12 cellular contexts compared by ENCODE assay signal in genomic region chr19:10915511-10916091, GRCh38. TPM values are rescaled to one million over a fixed set of nuclear protein-coding genes. Genes with fewer than 3 reads are reported as not detected.
DNase-seq lines count a peak whose midpoint lies in the region; ATAC-seq and TF ChIP-seq lines count a peak whose summit lies in the region.
"Had no signal": no experiment of that assay in that cellular context is flagged by ENCODE, and none has a peak within 500 bp of the region (broad histone marks: within the 10 kb centered on the region; RNA-seq: fewer than 3 reads in every experiment).

No MANE protein-coding gene starts in this region.

- H3K27ac ChIP-seq in fibroblast of lung (ENCODE audit: insufficient read depth, low read length): peak overlapping the region; percentile 39
- H3K27ac ChIP-seq in caudate nucleus (ENCODE audit: low read depth, low read length): no peak overlapping the region
- H3K27ac ChIP-seq: cardiac muscle cell, thyroid gland had no signal

- H3K4me2 ChIP-seq in fibroblast of lung (ENCODE audit: extremely low read depth, insufficient read depth, low read length) (peak overlapping the region; percentile 72), skeletal muscle satellite cell (ENCODE audit: low read length) (peak overlapping the region; percentile 46)

- no peak overlapping the region for H2AFZ ChIP-seq in fibroblast of lung (ENCODE audit: low read length)

- H3K9me3 ChIP-seq in fibroblast of lung (ENCODE audit: control insufficient read depth, insufficient read depth, low read depth, low read length) (no peaks in the 10 kb centered on the region), skeletal muscle satellite cell (replicated peaks; ENCODE audit: low read length) (no peaks in the 10 kb centered on the region)
- H3K9me3 ChIP-seq: thyroid gland had no signal

- TF ChIP-seq CTCF in fibroblast of lung (conservative IDR thresholded peaks at IDR 0.05 in 1 of 2, IDR thresholded peaks at IDR 0.05 in 1 of 2; ENCODE audit: low read depth in 1 of 2, low read length in 2 of 2): peak; percentile 25 to 30

- no peaks in the 10 kb centered on the region for H3K79me2 ChIP-seq in fibroblast of lung (ENCODE audit: control insufficient read depth, insufficient read depth, low read length)

- DNase-seq in H4 (ENCODE audit: low spot score): peak; percentile 30
- peak; percentile 53 for DNase-seq in RKO (ENCODE audit: low spot score)
- peak; percentile 81 to 89 for DNase-seq in fibroblast of lung (ENCODE audit: low read depth in 2 of 2)
- no peak for DNase-seq in stimulated activated naive CD4-positive, alpha-beta T cell (lab: John Stamatoyannopoulos, UW)
- DNase-seq in caudate nucleus (lab: John Stamatoyannopoulos, UW): no peak
- DNase-seq: naive thymus-derived CD8-positive, alpha-beta T cell; stimulated activated CD4-positive, alpha-beta T cell treated with anti-CD3 and anti-CD28 coated beads, Interleukin-4, amount 100 ng/mL, for 1 hour; thyroid gland had no signal

- peaks cover 17% of the 10 kb centered on the region for H3K36me3 ChIP-seq in fibroblast of lung (ENCODE audit: control insufficient read depth, insufficient read depth, low read length)
- peaks cover 50% of the 10 kb centered on the region for H3K36me3 ChIP-seq in skeletal muscle satellite cell (ENCODE audit: insufficient read depth, low read length)

- ATAC-seq in HG03039 (IDR thresholded peaks at IDR 0.05; ENCODE audit: unreplicated experiment): no peak
- ATAC-seq in HG03139 (IDR thresholded peaks at IDR 0.05; ENCODE audit: unreplicated experiment): no peak
- ATAC-seq: naive thymus-derived CD8-positive, alpha-beta T cell had no signal

- no peak overlapping the region for H3K4me3 ChIP-seq in fibroblast of lung (replicated peaks in 1 of 4; ENCODE audit: control extremely low read depth in 1 of 4, insufficient read depth in 1 of 4, low read depth in 3 of 4, low read length in 4 of 4)
- no peak overlapping the region for H3K4me3 ChIP-seq in skeletal muscle satellite cell (ENCODE audit: low read length)
- H3K4me3 ChIP-seq: cardiac muscle cell, thyroid gland had no signal

- H4K20me1 ChIP-seq in fibroblast of lung (ENCODE audit: control insufficient read depth, extremely low read depth, insufficient read depth, low read length): no peaks in the 10 kb centered on the region

- peak overlapping the region; percentile 13 for H3K9ac ChIP-seq in fibroblast of lung (ENCODE audit: insufficient read depth, low read length)
- H3K9ac ChIP-seq in skeletal muscle satellite cell (ENCODE audit: low read depth, low read length): no peak overlapping the region

- no peaks in the 10 kb centered on the region for H3K27me3 ChIP-seq in fibroblast of lung (ENCODE audit: control insufficient read depth, insufficient read depth, low read length)
- no peaks in the 10 kb centered on the region for H3K27me3 ChIP-seq in skeletal muscle satellite cell (ENCODE audit: control insufficient read depth, insufficient read depth, low read length)
- H3K27me3 ChIP-seq: cardiac muscle cell, thyroid gland had no signal

- H3K4me1 ChIP-seq in fibroblast of lung (ENCODE audit: control insufficient read depth, extremely low read depth, insufficient read depth, low read length): peaks cover 13% of the 10 kb centered on the region
- peaks cover 16% of the 10 kb centered on the region for H3K4me1 ChIP-seq in skeletal muscle satellite cell (ENCODE audit: control insufficient read depth, insufficient read depth, low read length)
- H3K4me1 ChIP-seq: thyroid gland had no signal

RNA-seq across cellular contexts. Expression of gene YIPF2, which starts 12.8 kb away (rescaled TPM):
- total RNA-seq in H4 (2014; rRNA removed; shearing (Covaris generic)): 31.7 and 42.5 TPM in 2 replicates
- total RNA-seq in fibroblast of lung: 83.7 and 118 TPM in 2 replicates
- polyA plus RNA-seq in fibroblast of lung: 31.6 and 41.5 TPM in 2 replicates
- polyA plus RNA-seq in fibroblast of lung (2012): 59.6 and 61.4 TPM in 2 replicates
- 67.4 and 81.6 TPM in 2 replicates for polyA minus RNA-seq in fibroblast of lung (ENCODE audit: low replicate concordance)
- 73.3 and 74.7 TPM in 2 replicates for total RNA-seq in skeletal muscle satellite cell (2012; rRNA removed)

RNA-seq across cellular contexts. Expression of gene TIMM29, which starts 13.0 kb away (rescaled TPM):
- total RNA-seq in H4 (2014; rRNA removed; shearing (Covaris generic)): 11.2 and 23.5 TPM in 2 replicates
- total RNA-seq in fibroblast of lung: 27.7 and 29.2 TPM in 2 replicates
- polyA plus RNA-seq in fibroblast of lung: 7.0 and 8.1 TPM in 2 replicates
- polyA plus RNA-seq in fibroblast of lung (2012): 13.8 and 17.2 TPM in 2 replicates
- 6.5 and 9.0 TPM in 2 replicates for polyA minus RNA-seq in fibroblast of lung (ENCODE audit: low replicate concordance)
- total RNA-seq in skeletal muscle satellite cell (2012; rRNA removed): 25.3 and 27.1 TPM in 2 replicates

RNA-seq across cellular contexts. Expression of gene CARM1, which starts 44.2 kb away (rescaled TPM):
- total RNA-seq in H4 (2014; rRNA removed; shearing (Covaris generic)): 21.0 and 21.2 TPM in 2 replicates
- 17.2 and 24.8 TPM in 2 replicates for total RNA-seq in fibroblast of lung
- 41.9 and 60.0 TPM in 2 replicates for polyA plus RNA-seq in fibroblast of lung
- 58.7 and 79.7 TPM in 2 replicates for polyA plus RNA-seq in fibroblast of lung (2012)
- 140 and 163 TPM in 2 replicates for polyA minus RNA-seq in fibroblast of lung (ENCODE audit: low replicate concordance)
- total RNA-seq in skeletal muscle satellite cell (2012; rRNA removed): 34.0 and 42.6 TPM in 2 replicates

RNA-seq across cellular contexts. Expression of gene SMARCA4, which starts 45.2 kb away (rescaled TPM):
- total RNA-seq in H4 (2014; rRNA removed; shearing (Covaris generic)): 47.2 and 57.9 TPM in 2 replicates
- 35.7 and 61.1 TPM in 2 replicates for total RNA-seq in fibroblast of lung
- polyA plus RNA-seq in fibroblast of lung: 28.1 and 53.1 TPM in 2 replicates
- polyA plus RNA-seq in fibroblast of lung (2012): 70.1 and 109 TPM in 2 replicates
- polyA minus RNA-seq in fibroblast of lung (ENCODE audit: low replicate concordance): 168 and 225 TPM in 2 replicates
- 81.4 and 81.5 TPM in 2 replicates for total RNA-seq in skeletal muscle satellite cell (2012; rRNA removed)

Comparison
In these comparisons a context has a peak if more than half of its experiments do, and no peak if none do; other contexts are left out.
1. DNase-seq: peak in H4 (single experiment), RKO (single experiment) and fibroblast of lung (2 of 2); none in stimulated activated naive CD4-positive, alpha-beta T cell (0 of 6) and caudate nucleus (0 of 61).